In genomic region chr7:90955641-90956207, GRCh38 we compare ENCODE assay signal across 15 cellular contexts.
DNase-seq lines count a peak whose midpoint lies in the region; ATAC-seq lines count a peak whose summit lies in the region.
"Had no signal": no experiment of that assay in that cellular context is flagged by ENCODE, and none has a peak within 500 bp of the region (broad histone marks: within the 10 kb centered on the region; RNA-seq: fewer than 3 reads in every experiment).

No MANE protein-coding gene starts in this region.

- peaks cover 12 to 35% of the 10 kb centered on the region in 2 donors for H3K36me3 Mint-ChIP-seq in stimulated activated naive B cell treated with anti-CD40 and anti-IgM and Interleukin-4, amounts not matched to agents 10 μg/mL and 1 μg/mL and 100 μg/mL, for 72 hours

- no peak overlapping the region for H3K27ac Mint-ChIP-seq in stimulated activated naive B cell treated with anti-CD40 and anti-IgM and Interleukin-4, amounts not matched to agents 10 μg/mL and 1 μg/mL and 100 μg/mL, for 72 hours
- H3K27ac Mint-ChIP-seq: memory B cell had no signal

- no peaks in the 10 kb centered on the region for H3K9me3 Mint-ChIP-seq in stimulated activated naive B cell treated with anti-CD40 and anti-IgM and Interleukin-4, amounts not matched to agents 10 μg/mL and 1 μg/mL and 100 μg/mL, for 72 hours
- H3K9me3 Mint-ChIP-seq: memory B cell, neural crest cell had no signal

- H3K4me3 Mint-ChIP-seq in stimulated activated naive B cell treated with anti-CD40 and anti-IgM and Interleukin-4, amounts not matched to agents 10 μg/mL and 1 μg/mL and 100 μg/mL, for 72 hours, result no peak overlapping the region
- H3K4me3 Mint-ChIP-seq: memory B cell, neural crest cell had no signal

- H3K4me1 Mint-ChIP-seq in stimulated activated naive B cell treated with anti-CD40 and anti-IgM and Interleukin-4, amounts not matched to agents 10 μg/mL and 1 μg/mL and 100 μg/mL, for 72 hours, result peaks cover 0 to 2% of the 10 kb centered on the region in 2 donors

- ATAC-seq in stimulated activated naive B cell treated with anti-CD40 and anti-IgM and Interleukin-4, amounts not matched to agents 10 μg/mL and 1 μg/mL and 100 μg/mL, for 72 hours (replicated peaks), result no peak
- no peak for ATAC-seq in GM21529 (IDR thresholded peaks at IDR 0.05; ENCODE audit: unreplicated experiment)
- ATAC-seq: right lobe of liver had no signal

- no peaks in the 10 kb centered on the region for H3K27me3 Mint-ChIP-seq in stimulated activated naive B cell treated with anti-CD40 and anti-IgM and Interleukin-4, amounts not matched to agents 10 μg/mL and 1 μg/mL and 100 μg/mL, for 72 hours
- H3K27me3 Mint-ChIP-seq: memory B cell had no signal

- DNase-seq in DMS79 treated with DMSO at 0.1 percent for 48 hours (lab: John Stamatoyannopoulos, UW) (peak; percentile 43), DMS79 (lab: John Stamatoyannopoulos, UW) (no peak), NCI-H2107 treated with DMSO at 0.1 percent for 48 hours (lab: John Stamatoyannopoulos, UW; ENCODE audit: unreplicated experiment) (peak; percentile 69), SHP77 treated with DMSO at 0.1 percent for 48 hours (lab: John Stamatoyannopoulos, UW) (peak; percentile 98), renal cortical epithelial cell (ENCODE audit: low read depth) (peak; percentile 31), OCI-M1 (lab: John Stamatoyannopoulos, UW) (no peak)
- no peak for DNase-seq in stimulated activated naive B cell treated with anti-CD40 and anti-IgM and Interleukin-4, amounts not matched to agents 10 μg/mL and 1 μg/mL and 100 μg/mL, for 72 hours
- DNase-seq: amniotic stem cell; MM.1S; right lobe of liver; SK-N-SH; stimulated activated CD4-positive, alpha-beta T cell treated with anti-CD3 and anti-CD28 coated beads, Interleukin-1b, Interleukin-23, amount 100 ng/mL, for 48 hours had no signal

Comparison
In these comparisons a context has a peak if more than half of its experiments do, and no peak if none do; other contexts are left out.
1. DNase-seq: peak in DMS79 treated with DMSO at 0.1 percent for 48 hours (single experiment), NCI-H2107 treated with DMSO at 0.1 percent for 48 hours (single experiment), SHP77 treated with DMSO at 0.1 percent for 48 hours (single experiment) and renal cortical epithelial cell (single experiment); none in DMS79 (single experiment), stimulated activated naive B cell treated with anti-CD40 and anti-IgM and Interleukin-4, amounts not matched to agents 10 μg/mL and 1 μg/mL and 100 μg/mL, for 72 hours (single experiment) and OCI-M1 (single experiment).